Comparison of ENCODE assay signal across 1 cellular context in genomic region chr20:31864521-31865400, GRCh38.
TF ChIP-seq lines count a peak whose summit lies in the region.

No MANE protein-coding gene starts in this region.

TF ChIP-seq in K562, 482 proteins besides CTCF, POLR2A, EP300 and RAD21 (continues in another document):
- TF ChIP-seq CEBPG (CRISPR knock-in tag; IDR thresholded peaks at IDR 0.05): no peak
- no peak for TF ChIP-seq CEBPG (tag; conservative IDR thresholded peaks at IDR 0.05 in 1 of 2, IDR thresholded peaks at IDR 0.05 in 1 of 2)
- no peak for TF ChIP-seq ZC3H11A (IDR thresholded peaks at IDR 0.05; ENCODE audit: low read depth, low read length)
- no peak for TF ChIP-seq ZFP1 (CRISPR knock-in tag; IDR thresholded peaks at IDR 0.05)
- no peak for TF ChIP-seq SMAD2 (IDR thresholded peaks at IDR 0.05; ENCODE audit: low read depth, low read length)
- no peak for TF ChIP-seq NFRKB (IDR thresholded peaks at IDR 0.05; ENCODE audit: low read depth)
- no peak for TF ChIP-seq SAFB (IDR thresholded peaks at IDR 0.05; ENCODE audit: borderline replicate concordance, low read depth, low read length)
- no peak for TF ChIP-seq POU5F1 (IDR thresholded peaks at IDR 0.05; ENCODE audit: borderline replicate concordance, low read depth, low read length, partially characterized antibody)
- TF ChIP-seq E2F5 (CRISPR knock-in tag; IDR thresholded peaks at IDR 0.05): no peak
- TF ChIP-seq KDM1A (IDR thresholded peaks at IDR 0.05): peak in 1 of 2 experiments; percentile 79; a peak in 2 of 4 replicates
- no peak for TF ChIP-seq NR0B1 (IDR thresholded peaks at IDR 0.05; ENCODE audit: partially characterized antibody)
- TF ChIP-seq ATF3 (IDR thresholded peaks at IDR 0.05): peak; percentile 89
- TF ChIP-seq ATF3 (CRISPR knock-in tag; conservative IDR thresholded peaks at IDR 0.05): no peak
- TF ChIP-seq ZNF316 (IDR thresholded peaks at IDR 0.05): no peak
- TF ChIP-seq ATF7 (IDR thresholded peaks at IDR 0.05): peak; percentile 86
- no peak for TF ChIP-seq ATF1 (CRISPR knock-in tag; IDR thresholded peaks at IDR 0.05)
- TF ChIP-seq ATF1 (tag; IDR thresholded peaks at IDR 0.05): peak; percentile 74
- TF ChIP-seq ZNF707 (CRISPR knock-in tag; conservative IDR thresholded peaks at IDR 0.05): no peak
- peak in 1 of 2 experiments; percentile 29 for TF ChIP-seq AFF1 (IDR thresholded peaks at IDR 0.05; ENCODE audit: low read depth in 1 of 2, partially characterized antibody in 2 of 2)
- no peak for TF ChIP-seq PHF20 (IDR thresholded peaks at IDR 0.05; ENCODE audit: partially characterized antibody)
- TF ChIP-seq ZNF197 (CRISPR knock-in tag; IDR thresholded peaks at IDR 0.05; ENCODE audit: low read depth): no peak
- TF ChIP-seq FOXK1 (CRISPR knock-in tag; IDR thresholded peaks at IDR 0.05; ENCODE audit: borderline replicate concordance): no peak
- TF ChIP-seq MTA2 (IDR thresholded peaks at IDR 0.05; ENCODE audit: low read depth): no peak
- TF ChIP-seq ZNF280A (IDR thresholded peaks at IDR 0.05; ENCODE audit: low read depth, partially characterized antibody): no peak
- TF ChIP-seq BHLHE40 (IDR thresholded peaks at IDR 0.05; ENCODE audit: low read length): no peak
- no peak for TF ChIP-seq MTA3 (IDR thresholded peaks at IDR 0.05; ENCODE audit: borderline replicate concordance)
- no peak for TF ChIP-seq ARHGAP35 (IDR thresholded peaks at IDR 0.05; ENCODE audit: partially characterized antibody)
- TF ChIP-seq HEY1 (CRISPR knock-in tag; IDR thresholded peaks at IDR 0.05; ENCODE audit: borderline replicate concordance): no peak
- no peak for TF ChIP-seq ZNF184 (CRISPR knock-in tag; IDR thresholded peaks at IDR 0.05)
- TF ChIP-seq ZNF41 (CRISPR knock-in tag; conservative IDR thresholded peaks at IDR 0.05): no peak
- no peak for TF ChIP-seq HMG20B (CRISPR knock-in tag; IDR thresholded peaks at IDR 0.05)
- TF ChIP-seq CREB1 (IDR thresholded peaks at IDR 0.05): no peak
- TF ChIP-seq CREB1 (CRISPR knock-in tag; IDR thresholded peaks at IDR 0.05): no peak
- TF ChIP-seq MEIS2 (IDR thresholded peaks at IDR 0.05; ENCODE audit: partially characterized antibody): no peak
- TF ChIP-seq MLX (CRISPR knock-in tag; conservative IDR thresholded peaks at IDR 0.05): no peak
- TF ChIP-seq SMARCE1 (IDR thresholded peaks at IDR 0.05): no peak
- no peak for TF ChIP-seq IRF1 (CRISPR knock-in tag; IDR thresholded peaks at IDR 0.05; ENCODE audit: borderline replicate concordance)
- TF ChIP-seq ZBTB33 (CRISPR knock-in tag; IDR thresholded peaks at IDR 0.05): no peak
- peak; percentile 53 for TF ChIP-seq CREM (IDR thresholded peaks at IDR 0.05; ENCODE audit: low read depth)
- TF ChIP-seq CBX2 (IDR thresholded peaks at IDR 0.05; ENCODE audit: insufficient read depth, low read length, poor library complexity, severe bottlenecking): no peak
- no peak for TF ChIP-seq ZNF311 (CRISPR knock-in tag; IDR thresholded peaks at IDR 0.05)
- TF ChIP-seq CBX1 (IDR thresholded peaks at IDR 0.05; ENCODE audit: low read depth): no peak
- no peak for TF ChIP-seq MCM2 (IDR thresholded peaks at IDR 0.05; ENCODE audit: low read depth)
- TF ChIP-seq ZNF655 (CRISPR knock-in tag; IDR thresholded peaks at IDR 0.05): no peak
- TF ChIP-seq WHSC1 (IDR thresholded peaks at IDR 0.05; ENCODE audit: low read length): no peak
- TF ChIP-seq RBM14 (IDR thresholded peaks at IDR 0.05; ENCODE audit: borderline replicate concordance, insufficient read depth, low read depth, low read length): no peak
- no peak for TF ChIP-seq ZNF518B (CRISPR knock-in tag; IDR thresholded peaks at IDR 0.05)
- no peak for TF ChIP-seq DMBX1 (CRISPR knock-in tag; IDR thresholded peaks at IDR 0.05; ENCODE audit: borderline replicate concordance)
- TF ChIP-seq RBM17 (IDR thresholded peaks at IDR 0.05; ENCODE audit: borderline replicate concordance, low read depth, low read length): no peak
